Comparison of ENCODE assay signal across 8 cellular contexts in the genomic region with DNA sequence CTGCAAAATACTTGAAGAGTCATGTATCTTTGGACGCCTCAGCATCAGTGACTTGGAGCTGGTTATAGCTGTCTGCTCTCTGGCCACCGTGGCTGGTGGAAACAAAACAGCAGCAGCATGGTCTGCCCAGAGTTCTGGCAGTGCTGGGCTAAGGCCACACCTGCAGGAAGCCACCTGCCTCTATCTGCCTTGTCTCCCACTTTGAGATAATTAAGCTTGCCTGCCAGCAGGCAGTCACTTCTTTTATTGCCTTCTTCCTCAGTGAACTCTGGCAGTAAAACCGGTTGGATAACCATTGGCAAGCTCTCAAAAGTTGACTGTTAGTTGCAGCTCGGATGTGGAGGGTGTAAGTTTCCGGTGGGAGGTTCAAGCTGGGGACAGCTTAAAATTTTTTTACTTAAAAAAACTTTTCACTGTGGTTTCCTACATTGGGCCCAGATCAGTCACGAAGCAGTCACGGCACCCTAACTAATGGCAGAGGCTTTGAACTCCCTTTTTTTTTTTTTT. TPM values are rescaled to one million over a fixed set of nuclear protein-coding genes. Genes with fewer than 3 reads are reported as not detected.
DNase-seq lines count a peak whose midpoint lies in the region; ATAC-seq and TF ChIP-seq lines count a peak whose summit lies in the region.

No MANE protein-coding gene starts in this region.

- DNase-seq in CD4-positive, CD25-positive, alpha-beta regulatory T cell: peak; percentile 34 to 89 (median 79)
- DNase-seq in activated naive CD8-positive, alpha-beta T cell treated with anti-CD3 and anti-CD28 coated beads, Interleukin-2, amount 50 U/mL, for 24 hours: peak; percentile 45
- DNase-seq in hepatic stellate cell (ENCODE audit: low spot score): peak; percentile 65
- peak; percentile 50 to 55 for DNase-seq in stimulated activated CD4-positive, alpha-beta T cell treated with anti-CD3 and anti-CD28 coated beads, Interleukin-15, amount 100 ng/mL, for 48 hours (ENCODE audit: low read depth in 2 of 2)
- no peak for DNase-seq in NCI-H187 (lab: John Stamatoyannopoulos, UW)

- no peaks in the 10 kb centered on the region for H3K9me3 ChIP-seq in CD4-positive, CD25-positive, alpha-beta regulatory T cell (ENCODE audit: control insufficient read depth in 2 of 2, low read length in 2 of 2)

- H3K36me3 ChIP-seq in CD4-positive, CD25-positive, alpha-beta regulatory T cell (ENCODE audit: control insufficient read depth, insufficient read depth, low read length): no peaks in the 10 kb centered on the region

- no peaks in the 10 kb centered on the region for H3K27me3 ChIP-seq in CD4-positive, CD25-positive, alpha-beta regulatory T cell (ENCODE audit: control insufficient read depth, insufficient read depth, low read length)

- H3K27me3 Mint-ChIP-seq in CD4-positive, CD25-positive, alpha-beta regulatory T cell: no peaks in the 10 kb centered on the region
- no peaks in the 10 kb centered on the region for H3K27me3 Mint-ChIP-seq in activated naive CD8-positive, alpha-beta T cell treated with anti-CD3 and anti-CD28 coated beads, Interleukin-2, amount 50 U/mL, for 24 hours

- peak overlapping the region; percentile 73 for H3K27ac ChIP-seq in CD4-positive, CD25-positive, alpha-beta regulatory T cell (ENCODE audit: insufficient read depth, low read length, poor library complexity, severe bottlenecking)

- H3K9me3 Mint-ChIP-seq in CD4-positive, CD25-positive, alpha-beta regulatory T cell: no peaks in the 10 kb centered on the region
- H3K9me3 Mint-ChIP-seq in activated naive CD8-positive, alpha-beta T cell treated with anti-CD3 and anti-CD28 coated beads, Interleukin-2, amount 50 U/mL, for 24 hours: peaks cover 5% of the 10 kb centered on the region

- peaks cover 34% of the 10 kb centered on the region for H3K4me1 ChIP-seq in CD4-positive, CD25-positive, alpha-beta regulatory T cell (ENCODE audit: control insufficient read depth, insufficient read depth, low read length, poor library complexity, severe bottlenecking)

- peak; percentile 92 for ATAC-seq in CD4-positive, CD25-positive, alpha-beta regulatory T cell (ENCODE audit: low read depth in 2 of 2)
- peak; percentile 48 for ATAC-seq in GM19438 (IDR thresholded peaks at IDR 0.05; ENCODE audit: low read depth, unreplicated experiment)
- peak; percentile 49 for ATAC-seq in HG03571 (IDR thresholded peaks at IDR 0.05; ENCODE audit: unreplicated experiment)
- peak; percentile 16 for ATAC-seq in SK-N-SH treated with all-trans-retinoic acid at 6 μM for 48 hours
- peak; percentile 62 for ATAC-seq in activated naive CD8-positive, alpha-beta T cell treated with anti-CD3 and anti-CD28 coated beads, Interleukin-2, amount 50 U/mL, for 24 hours

- peak overlapping the region; percentile 91 to 96 (median 95) for H3K27ac Mint-ChIP-seq in CD4-positive, CD25-positive, alpha-beta regulatory T cell
- H3K27ac Mint-ChIP-seq in activated naive CD8-positive, alpha-beta T cell treated with anti-CD3 and anti-CD28 coated beads, Interleukin-2, amount 50 U/mL, for 24 hours: peak overlapping the region; percentile 85

- H3K4me3 Mint-ChIP-seq in CD4-positive, CD25-positive, alpha-beta regulatory T cell: peak overlapping the region; percentile 78 to 85 (median 82)
- peak overlapping the region; percentile 67 for H3K4me3 Mint-ChIP-seq in activated naive CD8-positive, alpha-beta T cell treated with anti-CD3 and anti-CD28 coated beads, Interleukin-2, amount 50 U/mL, for 24 hours

- peak overlapping the region; percentile 64 for H3K4me3 ChIP-seq in CD4-positive, CD25-positive, alpha-beta regulatory T cell (ENCODE audit: low read depth, low read length)

- peaks cover 26 to 64% (median 39%) of the 10 kb centered on the region in 4 donors for H3K4me1 Mint-ChIP-seq in CD4-positive, CD25-positive, alpha-beta regulatory T cell
- peaks cover 88% of the 10 kb centered on the region for H3K4me1 Mint-ChIP-seq in activated naive CD8-positive, alpha-beta T cell treated with anti-CD3 and anti-CD28 coated beads, Interleukin-2, amount 50 U/mL, for 24 hours

- no peaks in the 10 kb centered on the region for H3K36me3 Mint-ChIP-seq in CD4-positive, CD25-positive, alpha-beta regulatory T cell
- H3K36me3 Mint-ChIP-seq in activated naive CD8-positive, alpha-beta T cell treated with anti-CD3 and anti-CD28 coated beads, Interleukin-2, amount 50 U/mL, for 24 hours (ENCODE audit: low read depth): peaks cover 6% of the 10 kb centered on the region

TF ChIP-seq in SK-N-SH treated with all-trans-retinoic acid at 6 μM for 48 hours, 23 proteins besides CTCF, POLR2A, EP300 and RAD21:
- no peak for TF ChIP-seq ZNF70 (CRISPR knock-in tag; IDR thresholded peaks at IDR 0.05)
- no peak for TF ChIP-seq ESRRG (CRISPR knock-in tag; IDR thresholded peaks at IDR 0.05)
- peak; percentile 96 for TF ChIP-seq SNAI2 (CRISPR knock-in tag; IDR thresholded peaks at IDR 0.05)
- TF ChIP-seq ISL1 (CRISPR knock-in tag; IDR thresholded peaks at IDR 0.05): peak; percentile 70
- peak; percentile 70; the same call in 1 of the 2 replicates for TF ChIP-seq TOX (CRISPR knock-in tag; IDR thresholded peaks at IDR 0.05; ENCODE audit: borderline replicate concordance)
- TF ChIP-seq ZFP3 (CRISPR knock-in tag; IDR thresholded peaks at IDR 0.05): no peak
- no peak for TF ChIP-seq TCF4 (CRISPR knock-in tag; IDR thresholded peaks at IDR 0.05; ENCODE audit: borderline replicate concordance)
- TF ChIP-seq POU6F1 (CRISPR knock-in tag; IDR thresholded peaks at IDR 0.05; ENCODE audit: borderline replicate concordance, low read depth): 0 out of 2 replicates have a peak, but pooled peaks have one; percentile 2

RNA-seq across cellular contexts. Expression of gene SMIM3, which starts 4.9 kb away (rescaled TPM):
- total RNA-seq in CD4-positive, CD25-positive, alpha-beta regulatory T cell: 3.8 TPM
- polyA plus RNA-seq in CD4-positive, CD25-positive, alpha-beta regulatory T cell: 10 to 100 TPM in 1 of 4 donors, 1 to 10 TPM in 3; 3.7 to 12.2 (median 7.6) TPM

RNA-seq across cellular contexts. Expression of gene DCTN4, which starts 24.7 kb away (rescaled TPM):
- 85.8 TPM for total RNA-seq in CD4-positive, CD25-positive, alpha-beta regulatory T cell
- 10 to 100 TPM in 2 of 4 donors, 1 to 10 TPM in 2; 7.7 to 12.3 (median 9.5) TPM for polyA plus RNA-seq in CD4-positive, CD25-positive, alpha-beta regulatory T cell

Comparison
In these comparisons a context has a peak if more than half of its experiments do, and no peak if none do; other contexts are left out.
1. ATAC-seq: peak in every context shown above with its lines; median percentile 92 in CD4-positive, CD25-positive, alpha-beta regulatory T cell; 62 in activated naive CD8-positive, alpha-beta T cell treated with anti-CD3 and anti-CD28 coated beads, Interleukin-2, amount 50 U/mL, for 24 hours; 49 in HG03571; 48 in GM19438; 16 in SK-N-SH treated with all-trans-retinoic acid at 6 μM for 48 hours.
2. DNase-seq: peak in CD4-positive, CD25-positive, alpha-beta regulatory T cell (3 of 3), activated naive CD8-positive, alpha-beta T cell treated with anti-CD3 and anti-CD28 coated beads, Interleukin-2, amount 50 U/mL, for 24 hours (single experiment), hepatic stellate cell (single experiment) and stimulated activated CD4-positive, alpha-beta T cell treated with anti-CD3 and anti-CD28 coated beads, Interleukin-15, amount 100 ng/mL, for 48 hours (2 of 2); none in NCI-H187 (0 of 2).